In the genomic region with DNA sequence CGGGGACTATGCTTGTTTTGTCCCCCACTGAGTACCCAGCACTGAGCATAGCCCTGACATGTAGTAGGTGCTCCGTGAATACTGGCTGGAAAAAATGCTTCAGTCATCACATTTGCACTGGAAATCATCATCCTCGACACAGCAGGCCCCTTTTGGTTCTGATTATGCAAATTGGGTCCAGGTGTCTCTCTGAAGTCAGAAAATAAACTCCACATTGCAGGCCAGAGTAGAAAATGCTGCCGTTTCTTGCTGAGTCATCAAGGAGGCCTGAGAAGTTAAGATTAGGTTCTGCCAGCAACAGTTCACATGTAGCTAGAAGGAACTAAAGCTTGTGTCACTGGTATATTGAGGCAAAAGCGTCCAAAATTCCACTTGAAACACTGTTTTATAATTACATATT, we compare ENCODE assay signal across 15 cellular contexts.
DNase-seq lines count a peak whose midpoint lies in the region; ATAC-seq lines count a peak whose summit lies in the region.
"Had no signal": no experiment of that assay in that cellular context is flagged by ENCODE, and none has a peak within 500 bp of the region (broad histone marks: within the 10 kb centered on the region; RNA-seq: fewer than 3 reads in every experiment).

No MANE protein-coding gene starts in this region.

- no peaks in the 10 kb centered on the region for H3K36me3 ChIP-seq in effector memory CD4-positive, alpha-beta T cell (ENCODE audit: control insufficient read depth, insufficient read depth, low read length)

- ATAC-seq in GM21423 (IDR thresholded peaks at IDR 0.05; ENCODE audit: unreplicated experiment), result no peak
- ATAC-seq: CD8-positive, alpha-beta T cell had no signal

- no peak overlapping the region for H3K4me3 ChIP-seq in effector memory CD4-positive, alpha-beta T cell (ENCODE audit: insufficient read depth, low read depth, low read length, poor library complexity, severe bottlenecking)

- H3K27me3 ChIP-seq in effector memory CD4-positive, alpha-beta T cell (replicated peaks; ENCODE audit: control insufficient read depth, insufficient read depth, low read length, poor library complexity, severe bottlenecking), result no peaks in the 10 kb centered on the region

- DNase-seq in AML-193 (lab: John Stamatoyannopoulos, UW) (peak; percentile 27 to 30), HS-5 (ENCODE audit: low read depth) (peak; percentile 33), SKM-1 treated with dmso at 0.1 percent for 144 hours (lab: John Stamatoyannopoulos, UW; ENCODE audit: unreplicated experiment) (peak; percentile 70), glomerular visceral epithelial cell (ENCODE audit: extremely low spot score) (peak; percentile 46), DMS114 treated with DMSO at 0.1 percent for 48 hours (lab: John Stamatoyannopoulos, UW; ENCODE audit: unreplicated experiment) (no peak), SW480 (ENCODE audit: low spot score) (no peak)
- DNase-seq in effector memory CD4-positive, alpha-beta T cell, result no peak
- DNase-seq: activated CD4-positive, alpha-beta T cell treated with anti-CD3 and anti-CD28 coated beads for 48 hours; activated gamma-delta T cell; CD8-positive, alpha-beta T cell; cortex of kidney; NCI-H2081 treated with DMSO at 0.1 percent for 48 hours; retina; SHP77 had no signal

- no peak overlapping the region for H3K27ac ChIP-seq in effector memory CD4-positive, alpha-beta T cell (ENCODE audit: insufficient read depth, low read length, poor library complexity, severe bottlenecking)

- H3K9me3 ChIP-seq in effector memory CD4-positive, alpha-beta T cell (ENCODE audit: control insufficient read depth, low read length), result no peaks in the 10 kb centered on the region

- H3K4me1 ChIP-seq in effector memory CD4-positive, alpha-beta T cell (ENCODE audit: control insufficient read depth, insufficient read depth, low read length, poor library complexity, severe bottlenecking), result no peaks in the 10 kb centered on the region

Comparison
In these comparisons a context has a peak if more than half of its experiments do, and no peak if none do; other contexts are left out.
1. DNase-seq: peak in AML-193 (2 of 2), HS-5 (single experiment), SKM-1 treated with dmso at 0.1 percent for 144 hours (single experiment) and glomerular visceral epithelial cell (single experiment); none in DMS114 treated with DMSO at 0.1 percent for 48 hours (single experiment), SW480 (single experiment) and effector memory CD4-positive, alpha-beta T cell (0 of 3).